In the genomic region with DNA sequence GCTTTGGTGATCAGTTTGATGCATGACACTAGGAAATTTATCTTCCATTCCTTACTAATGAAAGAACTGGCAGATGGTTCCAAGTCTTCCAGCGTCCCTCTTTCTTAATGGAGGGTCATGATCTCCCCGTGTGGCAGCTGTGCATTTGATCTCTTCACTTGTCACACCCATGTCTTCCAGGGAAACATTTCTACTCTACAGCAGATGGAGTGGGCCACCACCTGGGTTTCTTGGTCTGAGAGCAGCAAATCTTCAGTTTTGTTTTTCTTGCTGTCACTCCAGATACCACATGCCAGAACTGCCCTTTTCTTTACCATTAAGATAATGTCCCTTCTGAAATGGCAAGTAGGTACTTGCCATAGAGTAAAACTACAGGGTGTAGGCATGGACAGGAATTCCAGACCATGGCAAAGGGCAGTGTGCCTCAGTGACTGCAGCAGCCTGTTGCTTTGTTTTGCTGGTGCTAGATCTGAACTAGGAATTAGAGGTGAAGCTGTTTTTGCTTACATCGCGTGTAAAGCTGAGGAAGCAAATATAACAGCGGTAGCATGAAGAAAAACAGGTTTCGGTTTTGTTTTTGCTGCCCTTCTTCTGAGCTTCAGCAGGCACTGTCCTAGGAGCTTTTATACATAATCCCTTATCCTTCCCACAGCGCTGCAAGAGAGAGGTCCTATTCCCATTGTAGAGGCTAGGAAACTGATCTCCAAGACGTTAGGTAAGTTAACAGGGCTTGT, we compare ENCODE assay signal across 13 cellular contexts. TPM values are rescaled to one million over a fixed set of nuclear protein-coding genes. Genes with fewer than 3 reads are reported as not detected.
DNase-seq lines count a peak whose midpoint lies in the region; ATAC-seq and TF ChIP-seq lines count a peak whose summit lies in the region.
"Had no signal": no experiment of that assay in that cellular context is flagged by ENCODE, and none has a peak within 500 bp of the region (broad histone marks: within the 10 kb centered on the region; RNA-seq: fewer than 3 reads in every experiment).

No MANE protein-coding gene starts in this region.

- H3K27ac Mint-ChIP-seq in activated CD4-positive, alpha-beta T cell treated with anti-CD3 and anti-CD28 coated beads for 36 hours = peak overlapping the region; percentile 42

- no peaks in the 10 kb centered on the region for H3K9me3 ChIP-seq in ascending aorta
- no peaks in the 10 kb centered on the region for H3K9me3 ChIP-seq in thymus (ENCODE audit: control insufficient read depth)

- no peak for TF ChIP-seq CTCF in ascending aorta (IDR thresholded peaks at IDR 0.05)

- peaks cover 32 to 67% of the 10 kb centered on the region in 2 donors for H3K4me1 ChIP-seq in ascending aorta
- H3K4me1 ChIP-seq in thymus (ENCODE audit: control insufficient read depth, insufficient read depth, low read length) = no peaks in the 10 kb centered on the region

- CTCF ChIA-PET in activated CD4-positive, alpha-beta T cell treated with anti-CD3 and anti-CD28 coated beads for 36 hours (lab: Charles Lee) = interaction anchor here (0.6 to 2.3 kb wide), 4 partner anchors 9 to 217 kb away, joined by 3 to 11 read pairs (median 4); no protein-coding TSS in a partner anchor

- H3K27me3 ChIP-seq in ascending aorta (no peaks in the 10 kb centered on the region), layer of hippocampus (ENCODE audit: control insufficient read depth, insufficient read depth, low read length) (no peaks in the 10 kb centered on the region), thymus (ENCODE audit: control insufficient read depth, insufficient read depth) (no peaks in the 10 kb centered on the region)

- peaks cover 27% of the 10 kb centered on the region for H3K36me3 Mint-ChIP-seq in activated CD4-positive, alpha-beta T cell treated with anti-CD3 and anti-CD28 coated beads for 36 hours (ENCODE audit: low read depth)

- H3K4me3 Mint-ChIP-seq in activated CD4-positive, alpha-beta T cell treated with anti-CD3 and anti-CD28 coated beads for 36 hours = no peak overlapping the region
- H3K4me3 Mint-ChIP-seq: activated CD8-positive, alpha-beta T cell treated with anti-CD3 and anti-CD28 coated beads for 36 hours had no signal

- peaks cover 0 to 4% of the 10 kb centered on the region in 2 donors for H3K36me3 ChIP-seq in ascending aorta
- H3K36me3 ChIP-seq in thymus (ENCODE audit: control insufficient read depth, insufficient read depth) = peaks cover 11% of the 10 kb centered on the region

- intact Hi-C loops in activated CD4-positive, alpha-beta T cell treated with anti-CD3 and anti-CD28 coated beads for 36 hours (cut with DNase I, micrococcal nuclease) = loop anchor here in 1 of 2 experiments (2.0 kb wide), 1 partner anchor 53 kb away; no protein-coding TSS in a partner anchor
- intact Hi-C loops in ascending aorta (cut with DNase I) = loop anchor here (2.0 to 10.0 kb wide), 3 partner anchors 65 to 683 kb away; no protein-coding TSS in a partner anchor

- WGBS in thymus = 93% methylated on average over 8 of the region's 8 CpGs

- POLR2A ChIA-PET in activated CD4-positive, alpha-beta T cell treated with anti-CD3 and anti-CD28 coated beads for 36 hours (lab: Charles Lee) = no interaction called here

- no peaks in the 10 kb centered on the region for H3K27me3 Mint-ChIP-seq in activated CD4-positive, alpha-beta T cell treated with anti-CD3 and anti-CD28 coated beads for 36 hours
- H3K27me3 Mint-ChIP-seq: activated CD8-positive, alpha-beta T cell treated with anti-CD3 and anti-CD28 coated beads for 36 hours had no signal

- H3K4me3 ChIP-seq in ascending aorta (peak overlapping the region in 1 of 2 donors; percentile 1), thymus (ENCODE audit: low read length) (no peak overlapping the region)
- H3K4me3 ChIP-seq: skin epidermis had no signal

- H3K4me1 Mint-ChIP-seq in activated CD4-positive, alpha-beta T cell treated with anti-CD3 and anti-CD28 coated beads for 36 hours = peaks cover 14% of the 10 kb centered on the region

- H3K27ac ChIP-seq in ascending aorta (peak overlapping the region; percentile 99), layer of hippocampus (ENCODE audit: low read depth, low read length) (peak overlapping the region; percentile 35), thymus (ENCODE audit: low read depth) (peak overlapping the region; percentile 38)

- DNase-seq in activated CD4-positive, alpha-beta T cell treated with anti-CD3 and anti-CD28 coated beads for 36 hours = no peak
- no peak for DNase-seq in activated CD4-positive, alpha-beta T cell treated with anti-CD3 and anti-CD28 coated beads, Interleukin-2, amount 50 U/mL, for 1 hour
- DNase-seq in ascending aorta (ENCODE audit: low spot score in 2 of 2) (peak in 1 of 2 donors; percentile 54), iPS-NIHi7 (ENCODE audit: extremely low spot score) (no peak), HK-2 (ENCODE audit: unreplicated experiment) (no peak)
- no peak for DNase-seq in stimulated activated CD4-positive, alpha-beta T cell treated with anti-CD3 and anti-CD28 coated beads, Interleukin-4, amount 100 ng/mL, for 4 hours
- DNase-seq: 8988T, DMS79, midbrain had no signal

- no peak for ATAC-seq in activated CD4-positive, alpha-beta T cell treated with anti-CD3 and anti-CD28 coated beads for 36 hours

- no peaks in the 10 kb centered on the region for H3K9me3 Mint-ChIP-seq in activated CD4-positive, alpha-beta T cell treated with anti-CD3 and anti-CD28 coated beads for 36 hours (ENCODE audit: low read depth)
- H3K9me3 Mint-ChIP-seq: activated CD8-positive, alpha-beta T cell treated with anti-CD3 and anti-CD28 coated beads for 36 hours had no signal

RNA-seq across cellular contexts. Expression of a gene that starts 20.7 kb away (rescaled TPM):
- total RNA-seq in activated CD4-positive, alpha-beta T cell treated with anti-CD3 and anti-CD28 coated beads for 36 hours = under 1 TPM; 0.42 to 0.62 TPM
- total RNA-seq in ascending aorta = 2,116 TPM
- polyA plus RNA-seq in thymus = 42.3 TPM

RNA-seq across cellular contexts. Expression of a gene that starts 41.1 kb away (rescaled TPM):
- 10 to 100 TPM; 41.9 to 42.3 TPM for total RNA-seq in activated CD4-positive, alpha-beta T cell treated with anti-CD3 and anti-CD28 coated beads for 36 hours
- 19.1 TPM for total RNA-seq in ascending aorta
- 33.5 TPM for polyA plus RNA-seq in thymus

Comparison
In these comparisons a context has a peak if more than half of its experiments do, and no peak if none do; other contexts are left out.
1. H3K27ac ChIP-seq: peak in every context shown above with its lines; median percentile 99 in ascending aorta; 38 in thymus; 35 in layer of hippocampus.
2. RNA of a gene that starts 20.7 kb away (total RNA-seq): 2,116 TPM in ascending aorta (single experiment); 0.42 to 0.62 TPM in activated CD4-positive, alpha-beta T cell treated with anti-CD3 and anti-CD28 coated beads for 36 hours; every median in the first group is over 1,000 times any median in the second.